Comparison of ENCODE assay signal across 1 cellular context in genomic region chr11:11839718-11840117, GRCh38.
TF ChIP-seq lines count a peak whose summit lies in the region.

No MANE protein-coding gene starts in this region.

TF ChIP-seq in HCT116, 20 proteins besides CTCF, POLR2A, EP300 and RAD21 (continued from another document):
- TF ChIP-seq, protein P1, sequence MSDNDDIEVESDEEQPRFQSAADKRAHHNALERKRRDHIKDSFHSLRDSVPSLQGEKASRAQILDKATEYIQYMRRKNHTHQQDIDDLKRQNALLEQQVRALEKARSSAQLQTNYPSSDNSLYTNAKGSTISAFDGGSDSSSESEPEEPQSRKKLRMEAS (IDR thresholded peaks at IDR 0.05) = no peak
- no peak for TF ChIP-seq EZH2phosphoT487 (IDR thresholded peaks at IDR 0.05; ENCODE audit: borderline replicate concordance)
- TF ChIP-seq, protein P2, sequence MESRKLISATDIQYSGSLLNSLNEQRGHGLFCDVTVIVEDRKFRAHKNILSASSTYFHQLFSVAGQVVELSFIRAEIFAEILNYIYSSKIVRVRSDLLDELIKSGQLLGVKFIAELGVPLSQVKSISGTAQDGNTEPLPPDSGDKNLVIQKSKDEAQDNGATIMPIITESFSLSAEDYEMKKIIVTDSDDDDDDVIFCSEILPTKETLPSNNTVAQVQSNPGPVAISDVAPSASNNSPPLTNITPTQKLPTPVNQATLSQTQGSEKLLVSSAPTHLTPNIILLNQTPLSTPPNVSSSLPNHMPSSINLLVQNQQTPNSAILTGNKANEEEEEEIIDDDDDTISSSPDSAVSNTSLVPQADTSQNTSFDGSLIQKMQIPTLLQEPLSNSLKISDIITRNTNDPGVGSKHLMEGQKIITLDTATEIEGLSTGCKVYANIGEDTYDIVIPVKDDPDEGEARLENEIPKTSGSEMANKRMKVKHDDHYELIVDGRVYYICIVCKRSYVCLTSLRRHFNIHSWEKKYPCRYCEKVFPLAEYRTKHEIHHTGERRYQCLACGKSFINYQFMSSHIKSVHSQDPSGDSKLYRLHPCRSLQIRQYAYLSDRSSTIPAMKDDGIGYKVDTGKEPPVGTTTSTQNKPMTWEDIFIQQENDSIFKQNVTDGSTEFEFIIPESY (IDR thresholded peaks at IDR 0.05; ENCODE audit: extremely low read depth, insufficient replicate concordance, low read length) = no peak
- no peak for TF ChIP-seq ATF3 (IDR thresholded peaks at IDR 0.05)
- no peak for TF ChIP-seq ELF1 (IDR thresholded peaks at IDR 0.05; ENCODE audit: borderline replicate concordance, low read depth)
- no peak for TF ChIP-seq EGR1 (IDR thresholded peaks at IDR 0.05; ENCODE audit: low read depth)
- no peak for TF ChIP-seq EZH2 (IDR thresholded peaks at IDR 0.05)
- TF ChIP-seq ZNF274 (IDR thresholded peaks at IDR 0.05; ENCODE audit: low read depth, low read length) = no peak
- no peak for TF ChIP-seq SIN3A (IDR thresholded peaks at IDR 0.05; ENCODE audit: low read depth)
- no peak for TF ChIP-seq YY1 (IDR thresholded peaks at IDR 0.05; ENCODE audit: extremely low read depth, insufficient replicate concordance, low read depth, low read length)
